In the genomic region with DNA sequence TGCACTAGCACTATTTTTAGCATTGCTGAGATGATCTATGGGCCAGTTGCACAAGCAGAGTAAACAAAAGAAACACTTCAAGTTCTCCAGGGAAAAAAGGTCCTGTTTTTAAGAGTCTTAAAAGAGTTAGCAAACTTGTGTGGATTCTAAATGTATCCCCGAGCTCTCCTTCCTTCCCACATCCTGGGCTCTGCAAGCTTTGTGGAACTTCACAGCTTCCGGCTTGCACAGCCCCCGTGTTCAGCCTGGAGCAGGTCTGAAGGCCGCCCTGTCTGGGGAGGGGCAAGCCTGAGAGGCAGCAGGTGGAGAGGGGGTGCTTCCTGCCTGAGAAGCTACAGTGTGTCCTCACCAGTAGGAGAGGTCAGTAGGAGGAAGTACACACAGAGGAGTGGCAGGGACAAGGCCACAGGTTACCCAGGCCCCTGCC, we compare ENCODE assay signal across 8 cellular contexts. TPM values are rescaled to one million over a fixed set of nuclear protein-coding genes. Genes with fewer than 3 reads are reported as not detected.
DNase-seq lines count a peak whose midpoint lies in the region; ATAC-seq and TF ChIP-seq lines count a peak whose summit lies in the region.

No MANE protein-coding gene starts in this region.

- DNase-seq in AG09319 (ENCODE audit: extremely low read depth, low read depth) (peak; percentile 15), GM13977 (ENCODE audit: low spot score) (peak; percentile 70), HuH-7.5 (ENCODE audit: low spot score) (peak; percentile 75), epidermal melanocyte (ENCODE audit: insufficient read length, low spot score) (peak; percentile 45), amniotic stem cell (lab: John Stamatoyannopoulos, UW) (no peak)
- no peak for DNase-seq in natural killer cell treated with Interleukin-12 subunit alpha and Interleukin-12 subunit beta and Interleukin-15 and Interleukin-18, amount 100 ng/mL, for 72 hours (ENCODE audit: low spot score)

- H3K9me3 Mint-ChIP-seq in natural killer cell treated with Interleukin-12 subunit alpha and Interleukin-12 subunit beta and Interleukin-15 and Interleukin-18, amount 100 ng/mL, for 72 hours = no peaks in the 10 kb centered on the region

- no peaks in the 10 kb centered on the region for H3K27me3 Mint-ChIP-seq in natural killer cell treated with Interleukin-12 subunit alpha and Interleukin-12 subunit beta and Interleukin-15 and Interleukin-18, amount 100 ng/mL, for 72 hours

- no peak overlapping the region for H3K9ac ChIP-seq in SU-DHL-6 (ENCODE audit: low read length)

- no peaks in the 10 kb centered on the region for H3K36me3 ChIP-seq in SU-DHL-6 (ENCODE audit: low read length)

- H3K27ac Mint-ChIP-seq in natural killer cell treated with Interleukin-12 subunit alpha and Interleukin-12 subunit beta and Interleukin-15 and Interleukin-18, amount 100 ng/mL, for 72 hours = peak overlapping the region; percentile 76 to 89

- H3K27me3 ChIP-seq in SU-DHL-6 (ENCODE audit: low read length) = no peaks in the 10 kb centered on the region

- no peaks in the 10 kb centered on the region for H3F3A ChIP-seq in SU-DHL-6 (ENCODE audit: insufficient read depth)

- H2AFZ ChIP-seq in SU-DHL-6 (ENCODE audit: low read depth, low read length, severe bottlenecking) = no peak overlapping the region

- no peaks in the 10 kb centered on the region for H3K9me3 ChIP-seq in SU-DHL-6 (ENCODE audit: insufficient read depth, low read length)

- H4K20me1 ChIP-seq in SU-DHL-6 (ENCODE audit: low read depth, low read length) = no peaks in the 10 kb centered on the region

- no peaks in the 10 kb centered on the region for H3K9me2 ChIP-seq in SU-DHL-6 (replicated peaks; ENCODE audit: insufficient read depth, low read length)

- in situ Hi-C loops in GM13977 (cut with MboI; ENCODE audit: low pct_unique_long_range_greater_than_20kb, low sequenced_read_pairs, unreplicated experiment) = no loop called here

- no peak for TF ChIP-seq CTCF in AG09319 (IDR thresholded peaks at IDR 0.05; ENCODE audit: low read depth, low read length)
- no peak for TF ChIP-seq CTCF in GM13977 (IDR thresholded peaks at IDR 0.05; ENCODE audit: extremely low read depth, insufficient read depth, missing control alignments)
- TF ChIP-seq CTCF in SU-DHL-6 (IDR thresholded peaks at IDR 0.05; ENCODE audit: insufficient read depth, low read length, poor library complexity, severe bottlenecking) = no peak

- H3K4me2 ChIP-seq in SU-DHL-6 (ENCODE audit: low read depth, low read length, poor library complexity, severe bottlenecking) = no peak overlapping the region

- peaks cover 27 to 36% of the 10 kb centered on the region in 2 donors for H3K4me1 Mint-ChIP-seq in natural killer cell treated with Interleukin-12 subunit alpha and Interleukin-12 subunit beta and Interleukin-15 and Interleukin-18, amount 100 ng/mL, for 72 hours (ENCODE audit: low read depth in 2 of 2)

- peak overlapping the region; percentile 24 for H3K4me3 Mint-ChIP-seq in natural killer cell treated with Interleukin-12 subunit alpha and Interleukin-12 subunit beta and Interleukin-15 and Interleukin-18, amount 100 ng/mL, for 72 hours

- no peaks in the 10 kb centered on the region for H3K79me2 ChIP-seq in SU-DHL-6 (ENCODE audit: insufficient read depth, low read length)

- H3K36me3 Mint-ChIP-seq in natural killer cell treated with Interleukin-12 subunit alpha and Interleukin-12 subunit beta and Interleukin-15 and Interleukin-18, amount 100 ng/mL, for 72 hours = no peaks in the 10 kb centered on the region

- peak overlapping the region; percentile 18; the same call in 1 of the 2 replicates for H3K27ac ChIP-seq in SU-DHL-6 (ENCODE audit: low read depth, low read length)

- H3K4me3 ChIP-seq in SU-DHL-6 (ENCODE audit: insufficient read depth, low read length, poor library complexity, severe bottlenecking) = no peak overlapping the region

- ATAC-seq in natural killer cell treated with Interleukin-12 subunit alpha and Interleukin-12 subunit beta and Interleukin-15 and Interleukin-18, amount 100 ng/mL, for 72 hours = peak; percentile 52 to 67
- no peak for ATAC-seq in HG03175 (IDR thresholded peaks at IDR 0.05; ENCODE audit: unreplicated experiment)

RNA-seq across cellular contexts. Expression of gene SUSD2, which starts 35.1 kb away (rescaled TPM):
- 1 to 10 TPM; 2.4 to 2.7 TPM for total RNA-seq in natural killer cell treated with Interleukin-12 subunit alpha and Interleukin-12 subunit beta and Interleukin-15 and Interleukin-18, amount 100 ng/mL, for 72 hours

Comparison
In these comparisons a context has a peak if more than half of its experiments do, and no peak if none do; other contexts are left out.
1. DNase-seq: peak in AG09319 (single experiment), GM13977 (single experiment), HuH-7.5 (single experiment) and epidermal melanocyte (single experiment); none in natural killer cell treated with Interleukin-12 subunit alpha and Interleukin-12 subunit beta and Interleukin-15 and Interleukin-18, amount 100 ng/mL, for 72 hours (single experiment) and amniotic stem cell (single experiment).